ENCODE assay signal across 8 cellular contexts in the genomic region with DNA sequence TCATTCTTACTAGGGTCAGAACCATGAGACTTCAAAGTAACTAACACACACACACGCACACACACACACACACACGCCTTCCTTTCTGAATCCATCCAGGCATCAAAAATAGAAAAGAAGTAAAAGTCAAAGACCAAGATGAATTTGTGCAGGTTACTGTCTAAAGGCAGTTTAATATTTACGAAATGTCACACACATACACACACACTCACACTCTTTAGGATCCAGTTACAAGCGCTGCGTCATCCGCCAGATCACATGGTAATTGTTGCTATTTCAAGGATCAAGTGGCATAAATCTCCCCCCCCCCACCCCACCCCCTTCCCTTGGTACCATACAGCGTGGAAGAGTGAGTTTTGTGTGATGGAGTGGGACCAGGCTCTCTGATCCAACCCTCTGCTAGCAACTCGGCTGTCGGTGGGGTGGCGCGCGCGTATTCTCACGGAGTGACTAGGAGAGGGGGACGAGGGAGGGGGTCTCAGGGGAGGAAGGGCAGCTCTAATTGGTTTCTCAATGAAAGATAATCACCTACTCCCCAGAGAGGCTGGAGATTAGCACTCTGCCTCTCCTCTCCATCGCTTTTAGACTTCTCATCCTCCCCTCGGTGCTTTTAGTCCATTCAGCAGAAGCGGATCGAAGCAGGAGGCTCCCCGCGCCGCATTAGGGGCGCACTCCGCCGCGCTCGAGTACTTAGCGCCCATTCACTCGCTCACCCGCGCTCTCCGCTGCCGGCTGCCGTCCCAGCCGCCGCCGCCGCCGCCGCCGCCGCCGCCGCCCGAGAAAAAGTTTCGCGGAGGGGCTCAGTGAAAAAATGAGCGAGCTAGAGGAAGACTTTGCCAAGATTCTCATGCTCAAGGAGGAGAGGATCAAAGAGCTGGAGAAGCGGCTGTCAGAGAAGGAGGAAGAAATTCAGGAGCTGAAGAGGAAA.
A peak's percentile ranks its signal among the peaks of the same experiment; 100 is the strongest.
DNase-seq lines count a peak whose midpoint lies in the region; ATAC-seq, FAIRE-seq and TF ChIP-seq lines count a peak whose summit lies in the region.

No MANE protein-coding gene starts in this region.

- H3K9me3 ChIP-seq in PC-9 (ENCODE audit: insufficient read depth, low read depth) (no peaks in the 10 kb centered on the region), endothelial cell of umbilical vein (replicated peaks; ENCODE audit: control insufficient read depth, insufficient read depth, low read length) (no peaks in the 10 kb centered on the region), mucosa of descending colon (no peaks in the 10 kb centered on the region)

- H3K36me3 ChIP-seq in PC-9 (ENCODE audit: low read depth) = no peaks in the 10 kb centered on the region
- H3K36me3 ChIP-seq in endothelial cell of umbilical vein (ENCODE audit: control insufficient read depth in 2 of 2, extremely low read depth in 1 of 2, insufficient read depth in 2 of 2, low read length in 2 of 2) = no peaks in the 10 kb centered on the region
- no peaks in the 10 kb centered on the region for H3K36me3 ChIP-seq in mucosa of descending colon (ENCODE audit: low read depth)

- TF ChIP-seq POLR2A in endothelial cell of umbilical vein (IDR thresholded peaks at IDR 0.05; ENCODE audit: low read depth, low read length) = no peak

- dilution Hi-C loops in endothelial cell of umbilical vein (cut with MboI; ENCODE audit: extremely low pct_ligation_motif_present, low sequenced_read_pairs) = no loop called here

- H3K79me2 ChIP-seq in PC-9 (ENCODE audit: low read depth) (no peaks in the 10 kb centered on the region), endothelial cell of umbilical vein (ENCODE audit: control insufficient read depth, insufficient read depth, low read length) (no peaks in the 10 kb centered on the region)

- H3K4me1 ChIP-seq in PC-9 (replicated peaks; ENCODE audit: insufficient read depth) = peaks cover 11% of the 10 kb centered on the region; the same call in 1 of the 2 replicates
- peaks cover 6% of the 10 kb centered on the region for H3K4me1 ChIP-seq in endothelial cell of umbilical vein (ENCODE audit: control insufficient read depth, extremely low read depth, insufficient read depth, low read length)
- H3K4me1 ChIP-seq in mucosa of descending colon (ENCODE audit: low read depth) = peaks cover 9% of the 10 kb centered on the region

- H3K27ac ChIP-seq in PC-9 (no peak overlapping the region), endothelial cell of umbilical vein (ENCODE audit: insufficient read depth, low read depth, low read length) (no peak overlapping the region)

- DNase-seq in GM20000 (ENCODE audit: low spot score) (peak; percentile 39), PC-9 (peak in 1 of 2 experiments; percentile 43), endothelial cell of umbilical vein (ENCODE audit: low read depth, low spot score) (peak; percentile 44), mucosa of descending colon (peak; percentile 57 to 75 (median 64)), urothelium cell line (ENCODE audit: low spot score) (peak; percentile 62), NCI-H526 treated with DMSO at 0.1 percent for 48 hours (lab: John Stamatoyannopoulos, UW) (no peak), mesenteric fat pad (ENCODE audit: low spot score) (no peak)

- H3K4me2 ChIP-seq in PC-9 = peak overlapping the region; percentile 74
- H3K4me2 ChIP-seq in endothelial cell of umbilical vein (ENCODE audit: insufficient read depth, low read length) = peak overlapping the region; percentile 74

- CTCF ChIA-PET in PC-9 (lab: Charles Lee) = no interaction called here
- CTCF ChIA-PET in endothelial cell of umbilical vein (lab: Charles Lee) = interaction anchor here (1.4 kb wide), 1 partner anchor 1790 kb away, joined by 3 read pairs; no protein-coding TSS in a partner anchor

- POLR2A ChIA-PET in PC-9 (lab: Charles Lee; ENCODE audit: unreplicated experiment) (interaction anchor here (0.7 kb wide), 1 partner anchor 1235 kb away, joined by 4 read pairs; no protein-coding TSS in a partner anchor), endothelial cell of umbilical vein (lab: Charles Lee) (no interaction called here)

- no TSS peak for BruUV-seq in PC-9 (replicated peaks; lab: Mats Ljungman, UMichigan)
- BruUV-seq in endothelial cell of umbilical vein (replicated peaks; lab: Mats Ljungman, UMichigan) = no TSS peak

- H4K20me1 ChIP-seq in PC-9 (ENCODE audit: insufficient read depth) (no peaks in the 10 kb centered on the region; the same call in 1 of the 2 replicates), endothelial cell of umbilical vein (replicated peaks; ENCODE audit: control insufficient read depth, extremely low read depth, insufficient read depth, low read length) (no peaks in the 10 kb centered on the region)

- ATAC-seq in mucosa of descending colon (peak; percentile 45), HG03469 (IDR thresholded peaks at IDR 0.05; ENCODE audit: unreplicated experiment) (no peak)

- FAIRE-seq in endothelial cell of umbilical vein (lab: Jason Lieb, UNC) = peak; percentile 35
- FAIRE-seq in urothelium cell line (lab: Jason Lieb, UNC) = peak; percentile 74

- H3K9me1 ChIP-seq in endothelial cell of umbilical vein (replicated peaks; ENCODE audit: control insufficient read depth, extremely low read depth, insufficient read depth, low read length) = no peaks in the 10 kb centered on the region

- H3K27me3 ChIP-seq in PC-9 (ENCODE audit: insufficient read depth, low read depth) = peaks cover 20% of the 10 kb centered on the region; the same call in 1 of the 2 replicates
- peaks cover 19 to 46% of the 10 kb centered on the region in 2 experiments for H3K27me3 ChIP-seq in endothelial cell of umbilical vein (ENCODE audit: control insufficient read depth in 2 of 2, insufficient read depth in 2 of 2, low read length in 2 of 2)

- intact Hi-C loops in PC-9 (cut with micrococcal nuclease; ENCODE audit: unreplicated experiment) = no loop called here
- intact Hi-C loops in endothelial cell of umbilical vein (cut with micrococcal nuclease) = no loop called here
- intact Hi-C loops in mucosa of descending colon (cut with DNase I, micrococcal nuclease) = loop anchor here in 1 of 2 donors (10.0 kb wide), 1 partner anchor 1224 kb away; no protein-coding TSS in a partner anchor

- H3F3A ChIP-seq in PC-9 (ENCODE audit: insufficient read depth, low read depth) = no peaks in the 10 kb centered on the region

- peak overlapping the region; percentile 83 for H2AFZ ChIP-seq in PC-9
- peak overlapping the region; percentile 91 for H2AFZ ChIP-seq in endothelial cell of umbilical vein (ENCODE audit: low read depth, low read length)

- TF ChIP-seq CTCF in GM20000 (IDR thresholded peaks at IDR 0.05; ENCODE audit: extremely low read depth, missing control alignments) = no peak
- no peak for TF ChIP-seq CTCF in PC-9 (conservative IDR thresholded peaks at IDR 0.05)
- no peak for TF ChIP-seq CTCF in endothelial cell of umbilical vein (IDR thresholded peaks at IDR 0.05; ENCODE audit: extremely low read depth in 1 of 2, insufficient read depth in 1 of 2, low read depth in 1 of 2, low read length in 2 of 2)
- no peak for TF ChIP-seq CTCF in mucosa of descending colon (IDR thresholded peaks at IDR 0.05)

- H3K4me3 ChIP-seq in PC-9 = peak overlapping the region; percentile 51; the same call in 1 of the 2 replicates
- H3K4me3 ChIP-seq in endothelial cell of umbilical vein (replicated peaks in 1 of 3; ENCODE audit: insufficient read depth in 1 of 3, low read depth in 1 of 3, low read length in 3 of 3) = peak overlapping the region; percentile 51 to 82 (median 58)
- H3K4me3 ChIP-seq in mucosa of descending colon = peak overlapping the region; percentile 51

- H3K9ac ChIP-seq in endothelial cell of umbilical vein (replicated peaks; ENCODE audit: extremely low read depth, insufficient read depth, low read length) = no peak overlapping the region

- no peaks in the 10 kb centered on the region for H3K9me2 ChIP-seq in PC-9 (ENCODE audit: insufficient read depth)

TF ChIP-seq in endothelial cell of umbilical vein, 7 proteins besides CTCF, POLR2A, EP300 and RAD21:
- TF ChIP-seq POLR2AphosphoS5 (IDR thresholded peaks at IDR 0.05; ENCODE audit: insufficient read depth, low read depth, low read length) = no peak
- TF ChIP-seq FOS (IDR thresholded peaks at IDR 0.05; ENCODE audit: borderline replicate concordance, insufficient read depth, low read length) = no peak
- TF ChIP-seq, protein P1, sequence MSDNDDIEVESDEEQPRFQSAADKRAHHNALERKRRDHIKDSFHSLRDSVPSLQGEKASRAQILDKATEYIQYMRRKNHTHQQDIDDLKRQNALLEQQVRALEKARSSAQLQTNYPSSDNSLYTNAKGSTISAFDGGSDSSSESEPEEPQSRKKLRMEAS (IDR thresholded peaks at IDR 0.05; ENCODE audit: insufficient read depth, insufficient read length) = no peak
- TF ChIP-seq GATA2 (IDR thresholded peaks at IDR 0.05; ENCODE audit: insufficient read depth, insufficient read length, low read depth, low read length) = no peak
- no peak for TF ChIP-seq MYC (IDR thresholded peaks at IDR 0.05; ENCODE audit: low read depth, low read length)
- TF ChIP-seq EZH2 (IDR thresholded peaks at IDR 0.05; ENCODE audit: borderline replicate concordance, low read depth, low read length, severe bottlenecking) = no peak
- TF ChIP-seq JUN (IDR thresholded peaks at IDR 0.05; ENCODE audit: borderline replicate concordance, insufficient read depth, insufficient read length, low read depth) = no peak

Comparison
In these comparisons a context has a peak if more than half of its experiments do, and no peak if none do; other contexts are left out.
1. DNase-seq: peak in GM20000 (single experiment), endothelial cell of umbilical vein (single experiment), mucosa of descending colon (3 of 3) and urothelium cell line (single experiment); none in NCI-H526 treated with DMSO at 0.1 percent for 48 hours (single experiment) and mesenteric fat pad (single experiment).
2. Peak in every context shown above with its lines, with median percentiles within 50 percentile points of each other: H3K4me3 ChIP-seq.